Comparison of ENCODE assay signal across 8 cellular contexts in genomic region chr5:8842906-8843590, GRCh38.
A peak's percentile ranks its signal among the peaks of the same experiment; 100 is the strongest.
DNase-seq lines count a peak whose midpoint lies in the region; ATAC-seq, FAIRE-seq and TF ChIP-seq lines count a peak whose summit lies in the region.

No MANE protein-coding gene starts in this region.

- no peak overlapping the region for H3K9ac ChIP-seq in IMR-90 (ENCODE audit: low read depth, low read length)

- H3K27me3 ChIP-seq in IMR-90 (ENCODE audit: control insufficient read depth, insufficient read depth, low read length) = no peaks in the 10 kb centered on the region

- H3K14ac ChIP-seq in IMR-90 (replicated peaks; ENCODE audit: low read depth, low read length) = peak overlapping the region; percentile 85; the same call in 1 of the 2 replicates

- DNase-seq in A549 (ENCODE audit: low read depth in 1 of 2, low spot score in 1 of 2) = no peak
- DNase-seq in IMR-90 = peak; percentile 60
- DNase-seq in islet precursor cell = peak; percentile 66
- no peak for DNase-seq in NCI-H446 treated with DMSO at 0.1 percent for 48 hours (lab: John Stamatoyannopoulos, UW)
- DNase-seq in activated CD4-positive, CD25-positive, alpha-beta regulatory T cell treated with anti-CD3 and anti-CD28 coated beads, Interleukin-2, amount 50 U/mL, for 72 hours = no peak
- DNase-seq in NCI-H1105 treated with DMSO at 0.1 percent for 48 hours (lab: John Stamatoyannopoulos, UW) = no peak

- no TSS peak for BruUV-seq in IMR-90 (replicated peaks; lab: Mats Ljungman, UMichigan)

- H3K79me1 ChIP-seq in IMR-90 (ENCODE audit: low read depth in 1 of 2, low read length in 2 of 2) = no peaks in the 10 kb centered on the region

- CTCF ChIA-PET in A549 (lab: Yijun Ruan, JAX) (interaction anchor here (0.6 to 1.8 kb wide), 6 partner anchors 12 to 167 kb away, joined by 3 to 6 read pairs (median 3); no protein-coding TSS in a partner anchor), IMR-90 (lab: Yijun Ruan, JAX) (interaction anchor here (0.6 to 1.6 kb wide), 9 partner anchors 9 to 956 kb away, joined by 3 to 10 read pairs (median 4); no protein-coding TSS in a partner anchor)

- H2AFZ ChIP-seq in IMR-90 (replicated peaks; ENCODE audit: low read length, poor library complexity) = peak overlapping the region; percentile 45

- peak overlapping the region; percentile 84 for H4K91ac ChIP-seq in IMR-90 (ENCODE audit: insufficient read depth, low read depth, low read length)

- peak overlapping the region; percentile 5; the same call in 1 of the 2 replicates for H3K23ac ChIP-seq in IMR-90 (ENCODE audit: low read depth, low read length)

- peak overlapping the region; percentile 70 for H2AK9ac ChIP-seq in IMR-90 (replicated peaks; ENCODE audit: low read depth, low read length, poor library complexity)

- FAIRE-seq in A549 (lab: Jason Lieb, UNC) = no peak

- no peak for TF ChIP-seq EP300 in A549 (IDR thresholded peaks at IDR 0.05)

- H3K18ac ChIP-seq in IMR-90 (ENCODE audit: low read depth, low read length) = peak overlapping the region; percentile 12

- H4K8ac ChIP-seq in IMR-90 (ENCODE audit: low read depth in 2 of 2, low read length in 2 of 2) = peak overlapping the region in 1 of 2 experiments; percentile 87; a peak in 2 of 4 replicates

- POLR2A ChIA-PET in A549 (lab: Yijun Ruan, JAX) = no interaction called here
- POLR2A ChIA-PET in IMR-90 (lab: Charles Lee; ENCODE audit: unreplicated experiment) = no interaction called here

- H2BK5ac ChIP-seq in IMR-90 (ENCODE audit: low read depth, low read length, poor library complexity, severe bottlenecking) = peak overlapping the region; percentile 42

- H2BK15ac ChIP-seq in IMR-90 (ENCODE audit: low read depth, low read length) = peak overlapping the region; percentile 10; the same call in 1 of the 3 replicates

- no peaks in the 10 kb centered on the region for H3K36me3 ChIP-seq in IMR-90 (ENCODE audit: control insufficient read depth, insufficient read depth, low read length)

- in situ Hi-C loops in IMR-90 (cut with MboI; ENCODE audit: low sequenced_read_pairs) = no loop called here

- H3K4me3 ChIP-seq in A549 (no peak overlapping the region), IMR-90 (ENCODE audit: insufficient read depth, low read depth, low read length) (no peak overlapping the region)

- TF ChIP-seq CTCF in A549 (IDR thresholded peaks at IDR 0.05) (0 out of 3 replicates have a peak, but pooled peaks have one; percentile 19), IMR-90 (conservative IDR thresholded peaks at IDR 0.05; ENCODE audit: low read depth, low read length) (peak; percentile 61)

- H3K9me3 ChIP-seq in A549 (no peaks in the 10 kb centered on the region; the same call in 2 of the 3 replicates), IMR-90 (ENCODE audit: control insufficient read depth, insufficient read depth, low read length) (no peaks in the 10 kb centered on the region; the same call in 1 of the 2 replicates)

- no peak overlapping the region for H3K56ac ChIP-seq in IMR-90 (ENCODE audit: extremely low read depth, insufficient read depth, low read length)

- H2AK5ac ChIP-seq in IMR-90 (ENCODE audit: low read depth, low read length) = peak overlapping the region; percentile 56; the same call in 1 of the 2 replicates

- H3K4me2 ChIP-seq in A549 (no peak overlapping the region), IMR-90 (ENCODE audit: low read depth, low read length) (no peak overlapping the region)

- dilution Hi-C loops in IMR-90 (cut with HindIII; ENCODE audit: low sequenced_read_pairs, unreplicated experiment) = no loop called here

- H2BK20ac ChIP-seq in IMR-90 (ENCODE audit: low read depth, low read length) = peak overlapping the region; percentile 96

- intact Hi-C loops in IMR-90 (cut with micrococcal nuclease) = loop anchor here (1.0 to 10.0 kb wide), 3 partner anchors 26 to 918 kb away; no protein-coding TSS in a partner anchor

- TF ChIP-seq RAD21 in A549 (conservative IDR thresholded peaks at IDR 0.05 in 1 of 2, IDR thresholded peaks at IDR 0.05 in 1 of 2) (peak; percentile 16 to 30; a peak in 2 of 5 replicates), IMR-90 (IDR thresholded peaks at IDR 0.05; ENCODE audit: low read length) (peak; percentile 63)

- H3K4me1 ChIP-seq in A549 (no peaks in the 10 kb centered on the region), IMR-90 (ENCODE audit: control insufficient read depth, insufficient read depth, low read length) (peaks cover 18% of the 10 kb centered on the region)

- peak; percentile 60 to 80; a peak in 5 of 6 replicates for ATAC-seq in A549
- ATAC-seq in IMR-90 (ENCODE audit: low read depth) = peak; percentile 73
- ATAC-seq in HG03457 (IDR thresholded peaks at IDR 0.05; ENCODE audit: unreplicated experiment) = no peak

- H3K27ac ChIP-seq in A549 (no peak overlapping the region), IMR-90 (ENCODE audit: insufficient read depth, low read length) (peak overlapping the region; percentile 31; the same call in 1 of the 2 replicates), angular gyrus (ENCODE audit: low read depth, low read length) (peak overlapping the region; percentile 79)

- H4K20me1 ChIP-seq in IMR-90 (ENCODE audit: insufficient read depth, low read length) = no peaks in the 10 kb centered on the region

- 15% methylated on average over 9 of the region's 9 CpGs for WGBS in A549 (ENCODE audit: missing lambda C conversion rate)
- 98% methylated on average over 7 of the region's 9 CpGs; no CpG with 5 or more reads in 1 of the 2 experiments for WGBS in IMR-90 (ENCODE audit: extremely low coverage in 2 of 2, insufficient read length in 1 of 2), 2 experiments

- H4K5ac ChIP-seq in IMR-90 (ENCODE audit: low read depth, low read length) = peak overlapping the region; percentile 6; the same call in 1 of the 2 replicates

- peaks cover 22% of the 10 kb centered on the region for H3K9me1 ChIP-seq in IMR-90 (ENCODE audit: insufficient read depth, low read length)

- TF ChIP-seq POLR2A in A549 (IDR thresholded peaks at IDR 0.05; ENCODE audit: low read length) (no peak), IMR-90 (IDR thresholded peaks at IDR 0.05; ENCODE audit: low read depth, low read length) (no peak)

- peak overlapping the region; percentile 96 for H2BK120ac ChIP-seq in IMR-90 (ENCODE audit: low read depth, low read length)

- peak overlapping the region; percentile 93 for H3K4ac ChIP-seq in IMR-90 (ENCODE audit: low read depth, low read length)

TF ChIP-seq in A549, 52 proteins besides CTCF, POLR2A, EP300 and RAD21:
- TF ChIP-seq ESRRA (IDR thresholded peaks at IDR 0.05; ENCODE audit: borderline replicate concordance, low read length) (no peak), SMC3 (IDR thresholded peaks at IDR 0.05) (peak; percentile 37; the same call in 2 of the 3 replicates)

TF ChIP-seq in IMR-90, 13 proteins besides CTCF, POLR2A, EP300 and RAD21:
- TF ChIP-seq SMC3 (IDR thresholded peaks at IDR 0.05; ENCODE audit: low read depth, low read length) = peak; percentile 58
- TF ChIP-seq FOS (IDR thresholded peaks at IDR 0.05; ENCODE audit: low read depth, low read length) = no peak

Comparison
In these comparisons a context has a peak if more than half of its experiments do, and no peak if none do; other contexts are left out.
1. DNase-seq: peak in IMR-90 (single experiment) and islet precursor cell (single experiment); none in A549 (0 of 2), NCI-H446 treated with DMSO at 0.1 percent for 48 hours (single experiment), activated CD4-positive, CD25-positive, alpha-beta regulatory T cell treated with anti-CD3 and anti-CD28 coated beads, Interleukin-2, amount 50 U/mL, for 72 hours (single experiment) and NCI-H1105 treated with DMSO at 0.1 percent for 48 hours (single experiment).
2. H3K27ac ChIP-seq: peak in IMR-90 (single experiment) and angular gyrus (single experiment); none in A549 (0 of 2).